Comparison of ENCODE assay signal across 8 cellular contexts in genomic region chr10:62816179-62817119, GRCh38. TPM values are rescaled to one million over a fixed set of nuclear protein-coding genes. Genes with fewer than 3 reads are reported as not detected.
DNase-seq lines count a peak whose midpoint lies in the region; ATAC-seq and TF ChIP-seq lines count a peak whose summit lies in the region.

Gene EGR2 (minus strand): TSS chr10:62816366. CDS start chr10:62816029, 337 bp downstream.

- peak within 1 kb of the TSS; percentile 69 to 98 (median 89) for H3K4me3 ChIP-seq in spleen

- TF ChIP-seq CTCF in spleen (IDR thresholded peaks at IDR 0.05 in 8 of 11, conservative IDR thresholded peaks at IDR 0.05 in 3 of 11): peak in 1 of 11 experiments; percentile 28

- peaks cover 20 to 63% (median 44%) of the 10 kb centered on the region in 6 donors for H3K4me1 ChIP-seq in spleen

- H3K27me3 ChIP-seq in spleen (replicated peaks in 1 of 7): peaks cover 0 to 68% (median 32%) of the 10 kb centered on the region in 7 donors

- no peaks in the 10 kb centered on the region for H3K9me3 ChIP-seq in spleen

- H3K27ac ChIP-seq in spleen: peak within 1 kb of the TSS; percentile 72 to 93 (median 90)

- ATAC-seq in GM18870 (IDR thresholded peaks at IDR 0.05; ENCODE audit: unreplicated experiment) (peak; percentile 81), HG03108 (IDR thresholded peaks at IDR 0.05; ENCODE audit: unreplicated experiment) (peak; percentile 75)

- in situ Hi-C loops in ACHN (cut with HindIII; ENCODE audit: low pct_ligation_motif_present, low pct_unique_long_range_greater_than_20kb, low sequenced_read_pairs): loop anchor here (25.0 kb wide), 1 partner anchor 204 kb away; no protein-coding TSS in a partner anchor

- WGBS in spleen, 5 donors: 0% methylated on average over 34 to 54 of the region's 54 CpGs

- intact Hi-C loops in spleen (cut with DNase I; ENCODE audit: low total_unique reads): loop anchor here (10.0 kb wide), 1 partner anchor 202 kb away; no protein-coding TSS in a partner anchor

- no peak for TF ChIP-seq POLR2A in spleen (IDR thresholded peaks at IDR 0.05)

- DNase-seq in ACHN (peak; percentile 94), NCI-H2227 treated with DMSO at 0.1 percent for 48 hours (lab: John Stamatoyannopoulos, UW) (peak; percentile 53), iris pigment epithelial cell (ENCODE audit: low read depth) (peak; percentile 98), spleen (peak; percentile 98)
- peak; percentile 91 for DNase-seq in activated CD4-positive, CD25-positive, alpha-beta regulatory T cell treated with anti-CD3 and anti-CD28 coated beads, Interleukin-2, amount 50 U/mL, for 16 hours (ENCODE audit: low read depth, low spot score)
- DNase-seq in central memory CD4-positive, alpha-beta T cell: peak; percentile 97

- H3K36me3 ChIP-seq in spleen: no peaks in the 10 kb centered on the region

RNA-seq across cellular contexts. Expression of gene EGR2, which starts in this region (rescaled TPM):
- 10 to 100 TPM in 2 of 7 donors, 1 to 10 TPM in 4, under 1 TPM in 1; 0.94 to 16.8 (median 3.3) TPM for total RNA-seq in spleen
- polyA plus RNA-seq in spleen: 1 to 10 TPM; 1.5 to 6.3 (median 3.1) TPM

Comparison
In these comparisons a context has a peak if more than half of its experiments do, and no peak if none do; other contexts are left out.
1. Peak in every context shown above with its lines: DNase-seq, ATAC-seq, H3K4me3 ChIP-seq and H3K27ac ChIP-seq.